In the genomic region with DNA sequence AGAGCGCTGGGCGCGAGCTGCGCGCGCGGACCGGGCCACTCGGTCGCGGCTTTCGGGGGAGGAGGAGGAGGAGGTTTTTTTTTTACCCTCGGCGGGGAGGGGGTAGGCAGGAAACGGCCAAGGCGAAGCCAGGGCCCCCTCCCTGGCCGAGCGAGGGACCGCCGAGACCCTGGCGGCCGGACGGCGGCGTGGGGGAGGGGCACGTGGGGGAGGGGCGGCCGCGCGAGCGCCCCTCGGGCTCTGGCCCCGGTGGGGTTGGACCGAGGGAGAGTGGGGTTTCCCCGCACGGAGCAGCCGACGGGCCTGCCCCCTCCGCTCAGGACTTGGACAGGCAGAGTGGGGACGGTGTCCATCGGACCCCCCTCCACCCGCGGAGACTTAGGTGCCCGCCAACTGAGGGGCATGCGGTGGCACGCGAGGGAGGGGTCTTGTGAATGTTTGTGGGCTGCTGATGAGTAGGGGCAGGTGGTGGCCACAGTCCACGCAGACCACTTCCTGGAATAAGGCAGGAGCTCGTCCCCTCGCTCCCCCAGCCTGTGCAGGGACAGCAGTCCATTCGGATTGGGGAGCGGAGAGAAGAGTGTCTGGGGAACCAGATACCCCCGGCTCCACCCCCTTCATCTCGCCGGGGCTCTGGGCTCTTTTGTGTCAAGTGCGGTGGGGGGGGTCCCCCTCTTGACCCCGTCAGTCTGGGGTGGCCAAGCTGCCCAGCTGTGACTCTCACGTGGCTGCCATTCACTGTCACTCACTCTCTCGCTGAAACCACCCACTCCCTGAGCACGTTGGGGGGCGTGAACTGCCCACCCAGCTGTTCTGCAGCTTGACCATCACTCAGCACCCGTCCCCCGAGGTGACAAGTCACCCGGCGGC, we compare ENCODE assay signal across 8 cellular contexts. TPM values are rescaled to one million over a fixed set of nuclear protein-coding genes. Genes with fewer than 3 reads are reported as not detected.
A peak's percentile ranks its signal among the peaks of the same experiment; 100 is the strongest.
DNase-seq lines count a peak whose midpoint lies in the region; ATAC-seq and TF ChIP-seq lines count a peak whose summit lies in the region.

No MANE protein-coding gene starts in this region.

- BruUV-seq in MCF 10A (replicated peaks; lab: Mats Ljungman, UMichigan) = no TSS peak

- CTCF ChIA-PET in MCF 10A (lab: Yijun Ruan, JAX) = interaction anchor here (0.6 to 1.3 kb wide), 5 partner anchors 20 to 104 kb away, joined by 3 to 6 read pairs (median 3); a partner anchor contains a TSS

- POLR2A ChIA-PET in MCF 10A (lab: Yijun Ruan, JAX) = interaction anchor here (0.5 to 2.2 kb wide), 18 partner anchors 9 to 327 kb away, joined by 3 to 12 read pairs (median 3); a partner anchor contains a TSS

- H3K9me3 Mint-ChIP-seq in MCF 10A (ENCODE audit: unreplicated experiment) (no peaks in the 10 kb centered on the region), immature natural killer cell (peaks cover 0 to 2% (median 0%) of the 10 kb centered on the region in 6 donors)

- H3K4me1 Mint-ChIP-seq in MCF 10A (ENCODE audit: insufficient read depth, unreplicated experiment) (no peaks in the 10 kb centered on the region), immature natural killer cell (peaks cover 7 to 12% of the 10 kb centered on the region in 2 donors)

- H3K4me3 Mint-ChIP-seq in MCF 10A (ENCODE audit: unreplicated experiment) = no peak overlapping the region
- H3K4me3 Mint-ChIP-seq in immature natural killer cell = peak overlapping the region in 4 of 5 donors; percentile 32 to 73 (median 50)

- H3K27me3 Mint-ChIP-seq in MCF 10A (ENCODE audit: insufficient read depth, unreplicated experiment) = no peaks in the 10 kb centered on the region
- peaks cover 5 to 19% (median 9%) of the 10 kb centered on the region in 3 donors for H3K27me3 Mint-ChIP-seq in immature natural killer cell (ENCODE audit: low read depth in 3 of 3)

- no peak overlapping the region for H3K27ac Mint-ChIP-seq in MCF 10A (ENCODE audit: low read depth, unreplicated experiment)
- H3K27ac Mint-ChIP-seq in immature natural killer cell = no peak overlapping the region

- H3K36me3 Mint-ChIP-seq in MCF 10A (ENCODE audit: insufficient read depth, unreplicated experiment) (peaks cover 16% of the 10 kb centered on the region), immature natural killer cell (peaks cover 0 to under 1% (median 0%) of the 10 kb centered on the region in 3 donors)

- DNase-seq in GM12865 (ENCODE audit: low read depth) = peak; percentile 60
- DNase-seq in Jurkat, Clone E6-1 (ENCODE audit: low read depth, low spot score) = no peak
- peak in 4 of 5 experiments; percentile 14 to 69 (median 28) for DNase-seq in T-helper 2 cell
- DNase-seq in MCF 10A (ENCODE audit: unreplicated experiment) = peak; percentile 49
- peak; percentile 71 to 75 (median 73) for DNase-seq in immature natural killer cell
- peak; percentile 19 to 45 for DNase-seq in stimulated activated CD4-positive, alpha-beta T cell treated with anti-CD3 and anti-CD28 coated beads, Interleukin-1b, Interleukin-23, amount 100 ng/mL, for 4 hours (ENCODE audit: low read depth in 2 of 2)

- TF ChIP-seq CTCF in GM12865 (IDR thresholded peaks at IDR 0.05; ENCODE audit: insufficient read depth, low read depth, low read length, missing control alignments) (no peak), MCF 10A (IDR thresholded peaks at IDR 0.05; ENCODE audit: unreplicated experiment) (no peak)

- ATAC-seq in GM21381 (IDR thresholded peaks at IDR 0.05; ENCODE audit: unreplicated experiment) = no peak
- ATAC-seq in GM21447 (IDR thresholded peaks at IDR 0.05; ENCODE audit: unreplicated experiment) = no peak

- intact Hi-C loops in MCF 10A (cut with micrococcal nuclease) = loop anchor here (2.0 kb wide), 1 partner anchor 49 kb away; no protein-coding TSS in a partner anchor

- peak overlapping the region; percentile 71 for H3K4me3 ChIP-seq in GM12865 (ENCODE audit: low read depth, low read length)
- H3K4me3 ChIP-seq in Jurkat, Clone E6-1 (ENCODE audit: low read length) = peak overlapping the region; percentile 89

RNA-seq across cellular contexts. Expression of a gene that starts 3.0 kb away (rescaled TPM):
- polyA plus RNA-seq in Jurkat, Clone E6-1 (2012; ENCODE audit: insufficient read depth, insufficient read length) = 180 TPM
- total RNA-seq in MCF 10A (2022) = 78.5 and 87.1 TPM in 2 replicates
- 10 to 100 TPM in 1 of 3 donors, 1 to 10 TPM in 1, under 1 TPM in 1; 0.72 to 19.6 (median 3.5) TPM for polyA plus RNA-seq in immature natural killer cell

RNA-seq across cellular contexts. Expression of a gene that starts 27.8 kb away (rescaled TPM):
- polyA plus RNA-seq in Jurkat, Clone E6-1 (2012; ENCODE audit: insufficient read depth, insufficient read length) = 15.5 TPM
- 23.1 and 23.2 TPM in 2 replicates for total RNA-seq in MCF 10A (2022)
- 1 to 10 TPM in 2 of 3 donors, not detected in 1; 2.9 to 3.7 TPM for polyA plus RNA-seq in immature natural killer cell

RNA-seq across cellular contexts. Expression of a gene that starts 28.2 kb away (rescaled TPM):
- 224 TPM for polyA plus RNA-seq in Jurkat, Clone E6-1 (2012; ENCODE audit: insufficient read depth, insufficient read length)
- 70.2 and 83.4 TPM in 2 replicates for total RNA-seq in MCF 10A (2022)
- 100 to 1,000 TPM; 131 to 346 (median 177) TPM for polyA plus RNA-seq in immature natural killer cell

RNA-seq across cellular contexts. Expression of a gene that starts 30.5 kb away (rescaled TPM):
- 2.8 TPM for polyA plus RNA-seq in Jurkat, Clone E6-1 (2012; ENCODE audit: insufficient read depth, insufficient read length)
- total RNA-seq in MCF 10A (2022) = 5.6 and 7.4 TPM in 2 replicates
- polyA plus RNA-seq in immature natural killer cell = 1 to 10 TPM; 1.9 to 3.3 (median 2.7) TPM

RNA-seq across cellular contexts. Expression of a gene that starts 30.7 kb away (rescaled TPM):
- polyA plus RNA-seq in Jurkat, Clone E6-1 (2012; ENCODE audit: insufficient read depth, insufficient read length) = 1.8 TPM
- 3.5 and 4.4 TPM in 2 replicates for total RNA-seq in MCF 10A (2022)
- polyA plus RNA-seq in immature natural killer cell = not detected
